ENCODE assay signal across 18 cellular contexts in genomic region chr6:11384531-11385309, GRCh38.
DNase-seq lines count a peak whose midpoint lies in the region; ATAC-seq, FAIRE-seq and TF ChIP-seq lines count a peak whose summit lies in the region.
"Had no signal": no experiment of that assay in that cellular context is flagged by ENCODE, and none has a peak within 500 bp of the region (broad histone marks: within the 10 kb centered on the region; RNA-seq: fewer than 3 reads in every experiment).

No MANE protein-coding gene starts in this region.

- H3K4me1 ChIP-seq in Caco-2 (peaks cover 15% of the 10 kb centered on the region), mesenchymal stem cell (ENCODE audit: control insufficient read depth, insufficient read depth, low read depth, low read length) (peaks cover 12% of the 10 kb centered on the region)
- H3K4me1 ChIP-seq: BE2C, HAP-1 had no signal

- no TSS peak for BruUV-seq in Caco-2 (replicated peaks; lab: Mats Ljungman, UMichigan)

- H3K27ac ChIP-seq in mesenchymal stem cell (ENCODE audit: low read length, poor library complexity, severe bottlenecking): no peak overlapping the region
- H3K27ac ChIP-seq: left ventricle myocardium inferior had no signal

- H3K79me1 ChIP-seq in mesenchymal stem cell (replicated peaks; ENCODE audit: low read length, poor library complexity, severe bottlenecking): no peaks in the 10 kb centered on the region

- no peak overlapping the region for H2BK12ac ChIP-seq in mesenchymal stem cell (ENCODE audit: low read length in 2 of 2)

- no peaks in the 10 kb centered on the region for H3K27me3 Mint-ChIP-seq in Caco-2 (ENCODE audit: insufficient read depth, unreplicated experiment)
- no peaks in the 10 kb centered on the region for H3K27me3 Mint-ChIP-seq in central memory CD8-positive, alpha-beta T cell

- no peaks in the 10 kb centered on the region for H3K36me3 Mint-ChIP-seq in Caco-2 (ENCODE audit: insufficient read depth, unreplicated experiment)
- peaks cover 18% of the 10 kb centered on the region for H3K36me3 Mint-ChIP-seq in central memory CD8-positive, alpha-beta T cell (ENCODE audit: insufficient read depth)
- H3K36me3 Mint-ChIP-seq: WTC11 had no signal

- peak overlapping the region; percentile 7 for H3K27ac Mint-ChIP-seq in Caco-2 (ENCODE audit: unreplicated experiment)
- H3K27ac Mint-ChIP-seq in central memory CD8-positive, alpha-beta T cell (ENCODE audit: low read depth): peak overlapping the region; percentile 12
- H3K27ac Mint-ChIP-seq: WTC11 had no signal

- no peak overlapping the region for H3K14ac ChIP-seq in mesenchymal stem cell (ENCODE audit: low read length in 2 of 2)

- H3K4me3 Mint-ChIP-seq in Caco-2 (ENCODE audit: unreplicated experiment): no peak overlapping the region
- H3K4me3 Mint-ChIP-seq in central memory CD8-positive, alpha-beta T cell: no peak overlapping the region
- H3K4me3 Mint-ChIP-seq: WTC11 had no signal

- no peak overlapping the region for H3K4me3 ChIP-seq in Caco-2 (ENCODE audit: low read depth, low read length)
- no peak overlapping the region for H3K4me3 ChIP-seq in mesenchymal stem cell (ENCODE audit: insufficient read depth in 1 of 2, low read depth in 1 of 2, low read length in 2 of 2)
- H3K4me3 ChIP-seq: HAP-1, left ventricle myocardium inferior had no signal

- ATAC-seq in central memory CD8-positive, alpha-beta T cell (replicated peaks; ENCODE audit: extremely low read depth, poor library complexity, severe bottlenecking): no peak
- no peak for ATAC-seq in HG03095 (IDR thresholded peaks at IDR 0.05; ENCODE audit: unreplicated experiment)
- no peak for ATAC-seq in GM19395 (IDR thresholded peaks at IDR 0.05; ENCODE audit: unreplicated experiment)
- ATAC-seq: WTC11 had no signal

- H3K4me1 Mint-ChIP-seq in Caco-2 (ENCODE audit: low read depth, unreplicated experiment): no peaks in the 10 kb centered on the region
- H3K4me1 Mint-ChIP-seq in central memory CD8-positive, alpha-beta T cell: peaks cover 56% of the 10 kb centered on the region

- no peak for FAIRE-seq in HTR-8/SVneo (lab: Jason Lieb, UNC)
- FAIRE-seq: frontal cortex had no signal

- TF ChIP-seq CTCF in Caco-2 (IDR thresholded peaks at IDR 0.05; ENCODE audit: insufficient read depth in 1 of 2, low read depth in 1 of 2, low read length in 1 of 2, severe bottlenecking in 1 of 2, unreplicated experiment in 1 of 2): no peak

- no peak overlapping the region for H2AFZ ChIP-seq in mesenchymal stem cell (ENCODE audit: low read depth, low read length)

- H3K4me2 ChIP-seq in mesenchymal stem cell (ENCODE audit: low read length, poor library complexity, severe bottlenecking): no peak overlapping the region

- H3K9me3 ChIP-seq in Caco-2 (no peaks in the 10 kb centered on the region), mesenchymal stem cell (ENCODE audit: control insufficient read depth, low read length) (no peaks in the 10 kb centered on the region)
- H3K9me3 ChIP-seq: BE2C, left ventricle myocardium inferior had no signal

- CTCF ChIA-PET in Caco-2 (lab: Charles Lee): interaction anchor here (0.6 to 1.1 kb wide), 2 partner anchors 17 to 21 kb away, joined by 3 to 4 read pairs; no protein-coding TSS in a partner anchor

- no peak overlapping the region for H2BK120ac ChIP-seq in mesenchymal stem cell (ENCODE audit: low read depth, low read length)

- H3K9me3 Mint-ChIP-seq in Caco-2 (ENCODE audit: unreplicated experiment): no peaks in the 10 kb centered on the region
- H3K9me3 Mint-ChIP-seq in central memory CD8-positive, alpha-beta T cell: no peaks in the 10 kb centered on the region
- H3K9me3 Mint-ChIP-seq: WTC11 had no signal

- H4K8ac ChIP-seq in mesenchymal stem cell (ENCODE audit: low read length): no peak overlapping the region

- H4K91ac ChIP-seq in mesenchymal stem cell (ENCODE audit: low read length): no peak overlapping the region

- POLR2A ChIA-PET in Caco-2 (lab: Charles Lee): interaction anchor here (1.0 kb wide), 1 partner anchor 50 kb away, joined by 3 read pairs; no protein-coding TSS in a partner anchor

- WGBS in mesenchymal stem cell: 78% methylated on average over 7 of the region's 7 CpGs

- no peak overlapping the region for H2AK5ac ChIP-seq in mesenchymal stem cell (ENCODE audit: low read length, severe bottlenecking)

- no peak overlapping the region for H3K23ac ChIP-seq in mesenchymal stem cell (ENCODE audit: low read length in 2 of 2)

- no peak overlapping the region for H2BK15ac ChIP-seq in mesenchymal stem cell (ENCODE audit: low read depth, poor library complexity, severe bottlenecking)

- H3K4ac ChIP-seq in mesenchymal stem cell (ENCODE audit: low read depth in 1 of 2, low read length in 2 of 2): no peak overlapping the region

- DNase-seq in Caco-2 (no peak), M059J (ENCODE audit: low read depth) (peak; percentile 90), renal cortical epithelial cell (ENCODE audit: low read depth) (peak; percentile 63), HTR-8/SVneo (ENCODE audit: insufficient read length, low spot score) (no peak), mesenchymal stem cell (no peak)
- DNase-seq in central memory CD8-positive, alpha-beta T cell (ENCODE audit: low spot score in 2 of 2): no peak
- DNase-seq: BE2C; cerebellar nuclear complex; left ventricle myocardium inferior; NCI-H146; NK-92 treated with Interleukin-12 subunit alpha and Interleukin-12 subunit beta, amount 100 ng/mL, for 24 hours; stimulated activated CD4-positive, alpha-beta T cell treated with anti-CD3 and anti-CD28 coated beads, Interleukin-4, amount 100 ng/mL, for 1 hour; T-helper 1 cell had no signal

- no peak overlapping the region for H3K9ac ChIP-seq in mesenchymal stem cell (ENCODE audit: low read length)

- H2BK5ac ChIP-seq in mesenchymal stem cell (ENCODE audit: low read depth, low read length, poor library complexity, severe bottlenecking): no peak overlapping the region

- H3K18ac ChIP-seq in mesenchymal stem cell (ENCODE audit: low read depth in 1 of 2, low read length in 2 of 2): no peak overlapping the region

- intact Hi-C loops in Caco-2 (cut with micrococcal nuclease; ENCODE audit: unreplicated experiment): no loop called here

- no peaks in the 10 kb centered on the region for H3K36me3 ChIP-seq in Caco-2 (ENCODE audit: control insufficient read depth, insufficient read depth, low read length)
- H3K36me3 ChIP-seq in mesenchymal stem cell (ENCODE audit: control insufficient read depth in 1 of 2, insufficient read depth in 2 of 2, low read depth in 1 of 2, low read length in 2 of 2): no peaks in the 10 kb centered on the region
- H3K36me3 ChIP-seq: BE2C, HAP-1, left ventricle myocardium inferior had no signal

- H3K27me3 ChIP-seq in Caco-2 (replicated peaks; ENCODE audit: control insufficient read depth, insufficient read depth, low read length) (no peaks in the 10 kb centered on the region), mesenchymal stem cell (ENCODE audit: control insufficient read depth in 1 of 2, insufficient read depth in 1 of 2, low read length in 2 of 2) (no peaks in the 10 kb centered on the region)
- H3K27me3 ChIP-seq: BE2C had no signal

Comparison
In these comparisons a context has a peak if more than half of its experiments do, and no peak if none do; other contexts are left out.
1. DNase-seq: peak in M059J (single experiment) and renal cortical epithelial cell (single experiment); none in Caco-2 (0 of 2), central memory CD8-positive, alpha-beta T cell (0 of 2), HTR-8/SVneo (single experiment) and mesenchymal stem cell (single experiment).